In genomic region chr6:97053643-97054411, GRCh38 we compare ENCODE assay signal across 8 cellular contexts.
DNase-seq lines count a peak whose midpoint lies in the region; ATAC-seq and TF ChIP-seq lines count a peak whose summit lies in the region.

No MANE protein-coding gene starts in this region.

- no peak overlapping the region for H3K4me3 Mint-ChIP-seq in natural killer cell
- H3K4me3 Mint-ChIP-seq in natural killer cell treated with Interleukin-12 subunit alpha and Interleukin-12 subunit beta and Interleukin-15 and Interleukin-18, amount 100 ng/mL, for 72 hours: no peak overlapping the region

- no peak overlapping the region for H3K27ac Mint-ChIP-seq in natural killer cell
- no peak overlapping the region for H3K27ac Mint-ChIP-seq in natural killer cell treated with Interleukin-12 subunit alpha and Interleukin-12 subunit beta and Interleukin-15 and Interleukin-18, amount 100 ng/mL, for 72 hours

- H3K4me1 Mint-ChIP-seq in natural killer cell: no peaks in the 10 kb centered on the region
- peaks cover 3 to 5% of the 10 kb centered on the region in 2 donors for H3K4me1 Mint-ChIP-seq in natural killer cell treated with Interleukin-12 subunit alpha and Interleukin-12 subunit beta and Interleukin-15 and Interleukin-18, amount 100 ng/mL, for 72 hours (ENCODE audit: low read depth in 2 of 2)

- TF ChIP-seq CTCF in natural killer cell (IDR thresholded peaks at IDR 0.05): peak; percentile 8

- DNase-seq in natural killer cell: no peak
- no peak for DNase-seq in natural killer cell treated with Interleukin-12 subunit alpha and Interleukin-12 subunit beta and Interleukin-15 and Interleukin-18, amount 100 ng/mL, for 72 hours (ENCODE audit: low spot score)
- peak; percentile 22 for DNase-seq in hepatic stellate cell (ENCODE audit: low spot score)
- no peak for DNase-seq in UCSD-AML1 (lab: John Stamatoyannopoulos, UW; ENCODE audit: unreplicated experiment)

- no peaks in the 10 kb centered on the region for H3K9me3 Mint-ChIP-seq in natural killer cell
- H3K9me3 Mint-ChIP-seq in natural killer cell treated with Interleukin-12 subunit alpha and Interleukin-12 subunit beta and Interleukin-15 and Interleukin-18, amount 100 ng/mL, for 72 hours: no peaks in the 10 kb centered on the region

- ATAC-seq in natural killer cell (no peak), SK-N-SH treated with all-trans-retinoic acid at 6 μM for 48 hours (peak; percentile 60), GM21423 (IDR thresholded peaks at IDR 0.05; ENCODE audit: unreplicated experiment) (no peak), HG03520 (IDR thresholded peaks at IDR 0.05; ENCODE audit: unreplicated experiment) (no peak), HG02588 (IDR thresholded peaks at IDR 0.05; ENCODE audit: unreplicated experiment) (no peak)
- no peak for ATAC-seq in natural killer cell treated with Interleukin-12 subunit alpha and Interleukin-12 subunit beta and Interleukin-15 and Interleukin-18, amount 100 ng/mL, for 72 hours

- intact Hi-C loops in natural killer cell (cut with micrococcal nuclease): no loop called here

- H3K27me3 Mint-ChIP-seq in natural killer cell (ENCODE audit: low read depth in 2 of 2): peaks cover 0 to 6% of the 10 kb centered on the region in 2 donors
- H3K27me3 Mint-ChIP-seq in natural killer cell treated with Interleukin-12 subunit alpha and Interleukin-12 subunit beta and Interleukin-15 and Interleukin-18, amount 100 ng/mL, for 72 hours: peaks cover 0 to 14% of the 10 kb centered on the region in 2 donors

- H3K36me3 Mint-ChIP-seq in natural killer cell: no peaks in the 10 kb centered on the region
- H3K36me3 Mint-ChIP-seq in natural killer cell treated with Interleukin-12 subunit alpha and Interleukin-12 subunit beta and Interleukin-15 and Interleukin-18, amount 100 ng/mL, for 72 hours: no peaks in the 10 kb centered on the region

TF ChIP-seq in SK-N-SH treated with all-trans-retinoic acid at 6 μM for 48 hours, 23 proteins besides CTCF, POLR2A, EP300 and RAD21:
- TF ChIP-seq, protein P1, sequence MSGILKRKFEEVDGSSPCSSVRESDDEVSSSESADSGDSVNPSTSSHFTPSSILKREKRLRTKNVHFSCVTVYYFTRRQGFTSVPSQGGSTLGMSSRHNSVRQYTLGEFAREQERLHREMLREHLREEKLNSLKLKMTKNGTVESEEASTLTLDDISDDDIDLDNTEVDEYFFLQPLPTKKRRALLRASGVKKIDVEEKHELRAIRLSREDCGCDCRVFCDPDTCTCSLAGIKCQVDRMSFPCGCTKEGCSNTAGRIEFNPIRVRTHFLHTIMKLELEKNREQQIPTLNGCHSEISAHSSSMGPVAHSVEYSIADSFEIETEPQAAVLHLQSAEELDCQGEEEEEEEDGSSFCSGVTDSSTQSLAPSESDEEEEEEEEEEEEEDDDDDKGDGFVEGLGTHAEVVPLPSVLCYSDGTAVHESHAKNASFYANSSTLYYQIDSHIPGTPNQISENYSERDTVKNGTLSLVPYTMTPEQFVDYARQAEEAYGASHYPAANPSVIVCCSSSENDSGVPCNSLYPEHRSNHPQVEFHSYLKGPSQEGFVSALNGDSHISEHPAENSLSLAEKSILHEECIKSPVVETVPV (CRISPR knock-in tag; IDR thresholded peaks at IDR 0.05): no peak
